8 cellular contexts compared by ENCODE assay signal in genomic region chr1:180912801-180913616, GRCh38. TPM values are rescaled to one million over a fixed set of nuclear protein-coding genes. Genes with fewer than 3 reads are reported as not detected.
A peak's percentile ranks its signal among the peaks of the same experiment; 100 is the strongest.
DNase-seq lines count a peak whose midpoint lies in the region; ATAC-seq and TF ChIP-seq lines count a peak whose summit lies in the region.

A gene with protein sequence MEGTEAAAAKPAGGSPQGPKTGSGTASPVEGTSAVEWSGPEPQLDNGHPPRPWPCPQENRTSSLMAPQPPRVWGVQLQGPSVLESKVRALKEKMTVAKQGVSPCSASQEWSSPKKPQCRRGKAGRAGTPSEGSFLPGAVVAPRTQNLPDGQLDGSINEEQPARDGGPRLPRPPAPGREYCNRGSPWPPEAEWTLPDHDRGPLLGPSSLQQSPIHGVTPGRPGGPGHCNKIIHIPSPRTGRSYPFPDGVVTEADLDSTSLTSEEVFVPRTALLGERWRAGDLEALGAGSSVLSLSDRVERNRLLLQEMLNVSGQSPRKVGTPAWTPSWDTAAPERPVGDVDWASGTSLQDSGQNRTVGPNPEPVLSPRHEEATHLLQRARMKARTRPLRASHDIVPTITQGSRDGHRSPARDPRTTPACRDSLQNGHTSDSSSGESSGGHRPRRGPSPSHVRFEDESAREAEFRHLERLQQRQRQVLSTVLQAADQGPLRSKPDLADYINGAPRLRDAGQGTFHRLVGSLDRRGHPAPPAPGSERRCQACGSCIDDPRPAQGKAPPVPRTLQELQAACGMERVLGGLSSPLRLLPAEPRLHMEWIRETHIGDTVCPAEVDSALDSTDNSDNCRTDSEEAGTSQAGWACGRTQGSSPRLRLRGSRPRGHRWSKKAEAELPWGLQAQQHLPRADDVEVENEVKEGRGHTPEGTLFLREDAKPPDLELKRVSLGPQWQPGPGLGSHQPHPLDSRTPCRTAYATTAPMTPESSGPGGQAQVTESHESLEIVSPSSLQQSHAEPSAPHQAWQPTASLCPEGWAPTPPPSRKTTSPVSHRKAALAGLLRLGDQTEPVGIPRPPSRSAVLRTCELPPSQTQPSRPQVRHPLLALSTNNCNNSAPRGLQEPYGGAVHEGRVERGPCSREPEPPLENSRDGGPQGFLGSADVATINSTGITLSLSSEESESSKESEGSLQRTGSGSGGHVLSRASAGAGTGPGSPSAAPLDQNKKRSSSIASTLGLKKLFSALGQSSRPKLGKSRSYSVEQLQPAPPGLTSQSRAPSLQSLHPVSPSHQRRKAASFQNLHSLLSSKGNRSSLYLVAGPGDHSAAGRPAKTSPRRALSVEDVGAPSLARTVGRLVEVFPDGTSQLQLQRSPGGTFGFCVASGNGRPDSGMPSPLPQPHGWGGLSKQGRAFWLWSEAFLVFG (plus strand): TSS chr1:180912897. CDS start chr1:180913244, 347 bp downstream.

- H3K27ac ChIP-seq in HUES48 (ENCODE audit: low read depth, low read length) (no peak within 1 kb of the TSS), stomach (peak within 1 kb of the TSS; percentile 40 to 94 (median 87))

- intact Hi-C loops in left colon (cut with DNase I, micrococcal nuclease), result no loop called here
- intact Hi-C loops in stomach (cut with DNase I; ENCODE audit: low total_unique reads), result no loop called here

- H3K9me3 ChIP-seq in HUES48 (ENCODE audit: control insufficient read depth, insufficient read depth, low read length) (no peaks in the 10 kb centered on the region), stomach (no peaks in the 10 kb centered on the region)

- in situ Hi-C loops in KBM-7 (cut with MboI; ENCODE audit: low pct_unique_long_range_greater_than_20kb, low sequenced_read_pairs), result no loop called here

- H3K4me3 ChIP-seq in HUES48 (ENCODE audit: low read depth, low read length) (peak within 1 kb of the TSS; percentile 69), choroid plexus epithelial cell (ENCODE audit: low read depth, low read length) (peak within 1 kb of the TSS; percentile 66), stomach (peak within 1 kb of the TSS; percentile 51 to 74 (median 67))

- no peak for TF ChIP-seq CTCF in choroid plexus epithelial cell (conservative IDR thresholded peaks at IDR 0.05; ENCODE audit: low read depth, low read length)
- TF ChIP-seq CTCF in stomach (IDR thresholded peaks at IDR 0.05), result no peak

- ATAC-seq in left colon, result peak; percentile 63
- no peak for ATAC-seq in HG03159 (IDR thresholded peaks at IDR 0.05; ENCODE audit: unreplicated experiment)
- ATAC-seq in GM21447 (IDR thresholded peaks at IDR 0.05; ENCODE audit: unreplicated experiment), result no peak

- DNase-seq in EH (ENCODE audit: low read depth) (peak; percentile 75), choroid plexus epithelial cell (ENCODE audit: low read depth) (peak; percentile 38), left colon (peak; percentile 25 to 26), stomach (no peak), KBM-7 (no peak)

- H3K36me3 ChIP-seq in HUES48 (ENCODE audit: control insufficient read depth, insufficient read depth, low read length) (no peaks in the 10 kb centered on the region), stomach (peaks cover 0 to 19% (median 12%) of the 10 kb centered on the region in 4 donors)

- H3K9ac ChIP-seq in HUES48 (ENCODE audit: low read depth, low read length), result peak within 1 kb of the TSS; percentile 59

- WGBS in stomach, 5 donors, result 6 to 18% (median 8%) methylated on average over 13 to 77 of the region's 77 CpGs

- H3K4me1 ChIP-seq in HUES48 (ENCODE audit: control insufficient read depth, insufficient read depth, low read length) (peaks cover 7% of the 10 kb centered on the region), stomach (peaks cover 8 to 40% (median 18%) of the 10 kb centered on the region in 4 donors)

- TF ChIP-seq POLR2A in stomach (IDR thresholded peaks at IDR 0.05), result no peak

- no peak for TF ChIP-seq EP300 in stomach (IDR thresholded peaks at IDR 0.05)

- H3K27me3 ChIP-seq in HUES48 (ENCODE audit: control insufficient read depth, insufficient read depth, low read length), result peaks cover 30% of the 10 kb centered on the region
- peaks cover 0 to 28% (median 22%) of the 10 kb centered on the region in 3 donors for H3K27me3 ChIP-seq in stomach

RNA-seq across cellular contexts. Expression of the gene that starts here (rescaled TPM):
- total RNA-seq in left colon, result 1 to 10 TPM in 1 of 2 donors, under 1 TPM in 1; 0.67 to 1.6 TPM
- total RNA-seq in stomach, result 1 to 10 TPM in 3 of 5 donors, under 1 TPM in 1, not detected in 1; under 0.01 to 6.1 (median 1.7) TPM
- polyA plus RNA-seq in stomach, result 1 to 10 TPM; 1.1 to 2.2 (median 1.8) TPM

Comparison
In these comparisons a context has a peak if more than half of its experiments do, and no peak if none do; other contexts are left out.
1. DNase-seq: peak in EH (single experiment), choroid plexus epithelial cell (single experiment) and left colon (2 of 2); none in stomach (single experiment) and KBM-7 (single experiment).
2. Peak in every context shown above with its lines, with median percentiles within 50 percentile points of each other: H3K4me3 ChIP-seq.